16 cellular contexts compared by ENCODE assay signal in genomic region chr14:59679872-59680271, GRCh38.
DNase-seq lines count a peak whose midpoint lies in the region; ATAC-seq and TF ChIP-seq lines count a peak whose summit lies in the region.
"Had no signal": no experiment of that assay in that cellular context is flagged by ENCODE, and none has a peak within 500 bp of the region (broad histone marks: within the 10 kb centered on the region; RNA-seq: fewer than 3 reads in every experiment).

No MANE protein-coding gene starts in this region.

- intact Hi-C loops in MCF 10A (cut with micrococcal nuclease) (loop anchor here (10.0 kb wide), 1 partner anchor 175 kb away; no protein-coding TSS in a partner anchor), breast epithelium (cut with DNase I; ENCODE audit: low total_unique reads) (no loop called here)

- no peak for TF ChIP-seq POLR2A in breast epithelium (IDR thresholded peaks at IDR 0.05)

- no peak overlapping the region for H3K27ac ChIP-seq in breast epithelium
- H3K27ac ChIP-seq in hepatocyte: no peak overlapping the region

- H3K4me1 Mint-ChIP-seq in MCF 10A (ENCODE audit: insufficient read depth, unreplicated experiment): peaks cover 27% of the 10 kb centered on the region
- H3K4me1 Mint-ChIP-seq: activated CD4-positive, alpha-beta memory T cell treated with anti-CD3 and anti-CD28 coated beads, Interleukin-2, amount 10 ng/mL, durations not matched to agents 7 days and 5 days; nephron had no signal

- no peaks in the 10 kb centered on the region for H3K9me3 ChIP-seq in breast epithelium
- H3K9me3 ChIP-seq in hepatocyte (ENCODE audit: low read depth): no peaks in the 10 kb centered on the region

- peak overlapping the region; percentile 92 for H3K27ac Mint-ChIP-seq in MCF 10A (ENCODE audit: low read depth, unreplicated experiment)
- H3K27ac Mint-ChIP-seq: activated CD4-positive, alpha-beta memory T cell treated with anti-CD3 and anti-CD28 coated beads, Interleukin-2, amount 10 ng/mL, durations not matched to agents 7 days and 5 days; nephron; T-helper 2 cell treated with Interferon-gamma antibody and Interleukin-4, amounts not matched to agents 5 μg/mL and 100 μg/mL, for 36 hours had no signal

- no peak overlapping the region for H2AFZ ChIP-seq in hepatocyte

- ATAC-seq in GM21619 (IDR thresholded peaks at IDR 0.05; ENCODE audit: unreplicated experiment) (no peak), GM21737 (IDR thresholded peaks at IDR 0.05; ENCODE audit: unreplicated experiment) (no peak)
- ATAC-seq: Panc1 had no signal

- H3K4me1 ChIP-seq in breast epithelium: no peaks in the 10 kb centered on the region
- H3K4me1 ChIP-seq in hepatocyte (ENCODE audit: insufficient read depth): peaks cover 3% of the 10 kb centered on the region

- no peak overlapping the region for H3K4me3 Mint-ChIP-seq in MCF 10A (ENCODE audit: unreplicated experiment)
- H3K4me3 Mint-ChIP-seq: activated CD4-positive, alpha-beta memory T cell treated with anti-CD3 and anti-CD28 coated beads, Interleukin-2, amount 10 ng/mL, durations not matched to agents 7 days and 5 days; nephron; T-helper 2 cell treated with Interferon-gamma antibody and Interleukin-4, amounts not matched to agents 5 μg/mL and 100 μg/mL, for 36 hours had no signal

- POLR2A ChIA-PET in MCF 10A (lab: Yijun Ruan, JAX): interaction anchor here (0.7 to 5.4 kb wide), 8 partner anchors 11 to 1846 kb away, joined by 3 to 41 read pairs (median 4); partner anchors contain the start of genes JKAMP and L3HYPDH

- no peaks in the 10 kb centered on the region for H4K20me1 ChIP-seq in hepatocyte (ENCODE audit: insufficient read depth, poor library complexity, severe bottlenecking)

- TF ChIP-seq CTCF in MCF 10A (IDR thresholded peaks at IDR 0.05; ENCODE audit: unreplicated experiment) (no peak), breast epithelium (IDR thresholded peaks at IDR 0.05) (no peak), hepatocyte (IDR thresholded peaks at IDR 0.05; ENCODE audit: poor library complexity) (no peak)

- H3K4me3 ChIP-seq in breast epithelium (no peak overlapping the region), hepatocyte (no peak overlapping the region)

- H3K79me2 ChIP-seq in hepatocyte: no peaks in the 10 kb centered on the region

- no peaks in the 10 kb centered on the region for H3K9me2 ChIP-seq in hepatocyte (replicated peaks; ENCODE audit: insufficient read depth)

- DNase-seq in MCF 10A (ENCODE audit: unreplicated experiment): peak; percentile 58
- DNase-seq in breast epithelium (ENCODE audit: low spot score in 2 of 2): no peak
- DNase-seq in NCI-H748 (lab: John Stamatoyannopoulos, UW; ENCODE audit: unreplicated experiment): peak; percentile 94
- DNase-seq in hepatocyte (ENCODE audit: low spot score): peak; percentile 39
- DNase-seq in occipital lobe (lab: John Stamatoyannopoulos, UW): no peak
- no peak for DNase-seq in AML-193 (lab: John Stamatoyannopoulos, UW)
- DNase-seq: activated CD4-positive, alpha-beta memory T cell treated with anti-CD3 and anti-CD28 coated beads, Interleukin-2, amount 10 ng/mL, durations not matched to agents 7 days and 5 days; activated naive CD4-positive, alpha-beta T cell treated with Interleukin-2 at 50 U/mL for 16 hours; foreskin fibroblast; GF-D8; MV-4-11 had no signal

- CTCF ChIA-PET in MCF 10A (lab: Yijun Ruan, JAX): interaction anchor here (0.5 to 1.1 kb wide), 4 partner anchors 8 to 1179 kb away, joined by 3 to 5 read pairs (median 4); no protein-coding TSS in a partner anchor

- H3K4me2 ChIP-seq in hepatocyte: no peak overlapping the region

- H3K36me3 Mint-ChIP-seq in MCF 10A (ENCODE audit: insufficient read depth, unreplicated experiment): peaks cover 32% of the 10 kb centered on the region

- BruUV-seq in MCF 10A (replicated peaks; lab: Mats Ljungman, UMichigan): no TSS peak

- H3K27me3 Mint-ChIP-seq in MCF 10A (ENCODE audit: insufficient read depth, unreplicated experiment): no peaks in the 10 kb centered on the region

- H3K27me3 ChIP-seq in breast epithelium (no peaks in the 10 kb centered on the region), hepatocyte (peaks cover 12% of the 10 kb centered on the region)

- no peaks in the 10 kb centered on the region for H3K36me3 ChIP-seq in breast epithelium
- no peaks in the 10 kb centered on the region for H3K36me3 ChIP-seq in hepatocyte (replicated peaks; ENCODE audit: insufficient read depth, low read depth)

- H3K9me3 Mint-ChIP-seq in MCF 10A (ENCODE audit: unreplicated experiment): peaks cover 17% of the 10 kb centered on the region
- H3K9me3 Mint-ChIP-seq: activated CD4-positive, alpha-beta memory T cell treated with anti-CD3 and anti-CD28 coated beads, Interleukin-2, amount 10 ng/mL, durations not matched to agents 7 days and 5 days; nephron; T-helper 2 cell treated with Interferon-gamma antibody and Interleukin-4, amounts not matched to agents 5 μg/mL and 100 μg/mL, for 36 hours had no signal

Comparison
In these comparisons a context has a peak if more than half of its experiments do, and no peak if none do; other contexts are left out.
1. DNase-seq: peak in MCF 10A (single experiment), NCI-H748 (single experiment) and hepatocyte (single experiment); none in breast epithelium (0 of 2), occipital lobe (single experiment) and AML-193 (0 of 2).